1 cellular context compared by ENCODE assay signal in genomic region chr15:73437541-73438109, GRCh38.
TF ChIP-seq lines count a peak whose summit lies in the region.

No MANE protein-coding gene starts in this region.

TF ChIP-seq in H1, 55 proteins besides CTCF, POLR2A, EP300 and RAD21:
- TF ChIP-seq TBP (IDR thresholded peaks at IDR 0.05; ENCODE audit: low read depth, low read length) (no peak), SRF (IDR thresholded peaks at IDR 0.05; ENCODE audit: low read depth, low read length) (no peak), NANOG (IDR thresholded peaks at IDR 0.05; ENCODE audit: insufficient read depth, low read depth, low read length, poor library complexity, severe bottlenecking) (no peak), SIX5 (IDR thresholded peaks at IDR 0.05; ENCODE audit: low read depth, low read length) (no peak), MAX (IDR thresholded peaks at IDR 0.05) (no peak), BCL11A (IDR thresholded peaks at IDR 0.05; ENCODE audit: low read depth in 2 of 2, low read length in 2 of 2) (no peak), CREB1 (IDR thresholded peaks at IDR 0.05) (no peak), SAP30 (IDR thresholded peaks at IDR 0.05; ENCODE audit: insufficient read depth, insufficient replicate concordance, low read length) (no peak), SP4 (IDR thresholded peaks at IDR 0.05; ENCODE audit: low read length) (no peak), KDM4A (IDR thresholded peaks at IDR 0.05; ENCODE audit: low read depth, low read length, severe bottlenecking) (no peak), HDAC6 (IDR thresholded peaks at IDR 0.05; ENCODE audit: low read depth, low read length) (no peak), TEAD4 (IDR thresholded peaks at IDR 0.05; ENCODE audit: low read depth, low read length) (no peak), SIRT6 (IDR thresholded peaks at IDR 0.05; ENCODE audit: low read length) (no peak), NRF1 (IDR thresholded peaks at IDR 0.05; ENCODE audit: low read depth, low read length) (no peak)
TF ChIP-seq in H1: peak in this region for 0.
